In genomic region chr15:81023483-81024264, GRCh38 we compare ENCODE assay signal across 8 cellular contexts. TPM values are rescaled to one million over a fixed set of nuclear protein-coding genes. Genes with fewer than 3 reads are reported as not detected.
DNase-seq lines count a peak whose midpoint lies in the region; ATAC-seq, FAIRE-seq and TF ChIP-seq lines count a peak whose summit lies in the region.

No MANE protein-coding gene starts in this region.

- peak; percentile 97 for FAIRE-seq in GM18507 (lab: Jason Lieb, UNC)

- H3K4me1 Mint-ChIP-seq in CD4-positive, alpha-beta T cell (ENCODE audit: low read depth): peaks cover 8% of the 10 kb centered on the region

- CTCF ChIA-PET in CD4-positive, alpha-beta T cell (lab: Charles Lee): no interaction called here

- no peaks in the 10 kb centered on the region for H3K27me3 Mint-ChIP-seq in CD4-positive, alpha-beta T cell

- H3K27me3 ChIP-seq in left lung (no peaks in the 10 kb centered on the region), subcutaneous abdominal adipose tissue (ENCODE audit: control insufficient read depth in 5 of 5, insufficient read depth in 4 of 5, low read length in 5 of 5) (no peaks in the 10 kb centered on the region)
- H3K27me3 ChIP-seq in CD4-positive, alpha-beta T cell (ENCODE audit: control insufficient read depth, insufficient read depth, low read length): no peaks in the 10 kb centered on the region

- H3K4me1 ChIP-seq in left lung (peaks cover 4 to 43% of the 10 kb centered on the region in 2 donors), subcutaneous abdominal adipose tissue (ENCODE audit: control insufficient read depth in 5 of 5, insufficient read depth in 5 of 5, low read length in 5 of 5) (peaks cover 19 to 47% (median 33%) of the 10 kb centered on the region in 5 donors)

- H3K4me3 Mint-ChIP-seq in CD4-positive, alpha-beta T cell: no peak overlapping the region

- H3K9me3 ChIP-seq in left lung: no peaks in the 10 kb centered on the region
- H3K9me3 ChIP-seq in subcutaneous abdominal adipose tissue (ENCODE audit: control insufficient read depth in 5 of 5, low read length in 5 of 5): no peaks in the 10 kb centered on the region
- no peaks in the 10 kb centered on the region for H3K9me3 ChIP-seq in CD4-positive, alpha-beta T cell (ENCODE audit: control insufficient read depth, low read length)

- H3K9ac ChIP-seq in subcutaneous abdominal adipose tissue (ENCODE audit: low read length in 5 of 5): peak overlapping the region; percentile 52 to 81 (median 57)

- H3K36me3 ChIP-seq in left lung (no peaks in the 10 kb centered on the region), subcutaneous abdominal adipose tissue (ENCODE audit: control insufficient read depth in 5 of 5, insufficient read depth in 5 of 5, low read length in 5 of 5) (no peaks in the 10 kb centered on the region)

- no peak for TF ChIP-seq CTCF in left lung (IDR thresholded peaks at IDR 0.05)
- no peak for TF ChIP-seq CTCF in CD4-positive, alpha-beta T cell (IDR thresholded peaks at IDR 0.05)

- intact Hi-C loops in left lung (cut with DNase I): no loop called here
- intact Hi-C loops in CD4-positive, alpha-beta T cell (cut with DNase I, micrococcal nuclease): no loop called here

- no peaks in the 10 kb centered on the region for H3K36me3 Mint-ChIP-seq in CD4-positive, alpha-beta T cell (ENCODE audit: low read depth)

- H3K4me3 ChIP-seq in left lung: no peak overlapping the region
- H3K4me3 ChIP-seq in subcutaneous abdominal adipose tissue (ENCODE audit: low read depth in 1 of 5, low read length in 5 of 5): peak overlapping the region; percentile 1 to 51 (median 21)

- ATAC-seq in HG02588 (IDR thresholded peaks at IDR 0.05; ENCODE audit: unreplicated experiment) (peak; percentile 90), left lung (peak; percentile 91)
- no peak for ATAC-seq in CD4-positive, alpha-beta T cell (ENCODE audit: poor library complexity)

- POLR2A ChIA-PET in CD4-positive, alpha-beta T cell (lab: Charles Lee): no interaction called here

- H3K9me3 Mint-ChIP-seq in CD4-positive, alpha-beta T cell: no peaks in the 10 kb centered on the region

- H3K27ac Mint-ChIP-seq in CD4-positive, alpha-beta T cell: no peak overlapping the region

- peak; percentile 70 for DNase-seq in GM18507 (ENCODE audit: extremely low spot score, insufficient read length, low read depth)
- DNase-seq in NOMO-1 treated with DMSO at 0.1 percent for 48 hours (lab: John Stamatoyannopoulos, UW; ENCODE audit: unreplicated experiment): peak; percentile 93
- peak; percentile 50 for DNase-seq in brain pericyte (ENCODE audit: low read depth, low spot score)
- DNase-seq in left lung: peak; percentile 84 to 88
- no peak for DNase-seq in CD4-positive, alpha-beta T cell
- DNase-seq in effector CD8-positive, alpha-beta T cell (lab: John Stamatoyannopoulos, UW): no peak

- peak overlapping the region; percentile 41 to 86 for H3K27ac ChIP-seq in left lung
- peak overlapping the region; percentile 99 for H3K27ac ChIP-seq in subcutaneous abdominal adipose tissue (ENCODE audit: low read depth, low read length)
- H3K27ac ChIP-seq in CD4-positive, alpha-beta T cell (ENCODE audit: low read depth, low read length): no peak overlapping the region

RNA-seq across cellular contexts. Expression of gene TLNRD1, which starts 23.0 kb away (rescaled TPM):
- total RNA-seq in left lung: 10 to 100 TPM; 19.2 to 27.6 TPM
- 10 to 100 TPM; 10.5 to 12.3 TPM for total RNA-seq in CD4-positive, alpha-beta T cell

RNA-seq across cellular contexts. Expression of gene MESD, which starts 34.1 kb away (rescaled TPM):
- 10 to 100 TPM; 24.2 to 28.2 TPM for total RNA-seq in left lung
- 10 to 100 TPM in 1 of 2 experiments, 1 to 10 TPM in 1; 8.4 to 10.2 TPM for total RNA-seq in CD4-positive, alpha-beta T cell

Comparison
In these comparisons a context has a peak if more than half of its experiments do, and no peak if none do; other contexts are left out.
1. DNase-seq: peak in GM18507 (single experiment), NOMO-1 treated with DMSO at 0.1 percent for 48 hours (single experiment), brain pericyte (single experiment) and left lung (2 of 2); none in CD4-positive, alpha-beta T cell (0 of 10) and effector CD8-positive, alpha-beta T cell (single experiment).
2. H3K4me3 ChIP-seq: peak in subcutaneous abdominal adipose tissue (5 of 5); none in left lung (0 of 2).